ENCODE assay signal across 2 cellular contexts in the genomic region with DNA sequence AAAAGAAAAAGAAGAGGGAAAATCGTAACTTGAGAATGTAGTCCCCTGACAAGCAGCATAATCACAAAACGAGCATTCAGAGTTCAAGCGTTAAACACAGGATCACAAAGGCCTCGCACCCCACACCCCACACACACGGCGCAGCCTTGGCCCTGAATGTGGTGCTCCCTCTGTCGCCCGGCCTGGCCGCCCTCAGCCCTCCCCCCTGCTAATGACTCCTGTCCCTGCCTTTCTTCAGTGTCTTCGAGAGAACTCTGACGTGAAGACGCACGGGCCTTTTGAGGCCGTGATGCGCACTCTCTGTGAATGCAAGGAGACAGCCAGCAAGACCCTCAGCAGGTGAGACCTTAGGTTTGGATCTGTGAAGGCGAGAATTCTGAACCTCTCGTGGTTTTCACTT.
TF ChIP-seq lines count a peak whose summit lies in the region.

No MANE protein-coding gene starts in this region.

TF ChIP-seq in PFSK-1, 5 proteins besides CTCF, POLR2A, EP300 and RAD21:
- TF ChIP-seq, protein P1, sequence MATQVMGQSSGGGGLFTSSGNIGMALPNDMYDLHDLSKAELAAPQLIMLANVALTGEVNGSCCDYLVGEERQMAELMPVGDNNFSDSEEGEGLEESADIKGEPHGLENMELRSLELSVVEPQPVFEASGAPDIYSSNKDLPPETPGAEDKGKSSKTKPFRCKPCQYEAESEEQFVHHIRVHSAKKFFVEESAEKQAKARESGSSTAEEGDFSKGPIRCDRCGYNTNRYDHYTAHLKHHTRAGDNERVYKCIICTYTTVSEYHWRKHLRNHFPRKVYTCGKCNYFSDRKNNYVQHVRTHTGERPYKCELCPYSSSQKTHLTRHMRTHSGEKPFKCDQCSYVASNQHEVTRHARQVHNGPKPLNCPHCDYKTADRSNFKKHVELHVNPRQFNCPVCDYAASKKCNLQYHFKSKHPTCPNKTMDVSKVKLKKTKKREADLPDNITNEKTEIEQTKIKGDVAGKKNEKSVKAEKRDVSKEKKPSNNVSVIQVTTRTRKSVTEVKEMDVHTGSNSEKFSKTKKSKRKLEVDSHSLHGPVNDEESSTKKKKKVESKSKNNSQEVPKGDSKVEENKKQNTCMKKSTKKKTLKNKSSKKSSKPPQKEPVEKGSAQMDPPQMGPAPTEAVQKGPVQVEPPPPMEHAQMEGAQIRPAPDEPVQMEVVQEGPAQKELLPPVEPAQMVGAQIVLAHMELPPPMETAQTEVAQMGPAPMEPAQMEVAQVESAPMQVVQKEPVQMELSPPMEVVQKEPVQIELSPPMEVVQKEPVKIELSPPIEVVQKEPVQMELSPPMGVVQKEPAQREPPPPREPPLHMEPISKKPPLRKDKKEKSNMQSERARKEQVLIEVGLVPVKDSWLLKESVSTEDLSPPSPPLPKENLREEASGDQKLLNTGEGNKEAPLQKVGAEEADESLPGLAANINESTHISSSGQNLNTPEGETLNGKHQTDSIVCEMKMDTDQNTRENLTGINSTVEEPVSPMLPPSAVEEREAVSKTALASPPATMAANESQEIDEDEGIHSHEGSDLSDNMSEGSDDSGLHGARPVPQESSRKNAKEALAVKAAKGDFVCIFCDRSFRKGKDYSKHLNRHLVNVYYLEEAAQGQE (IDR thresholded peaks at IDR 0.05; ENCODE audit: insufficient read depth in 1 of 2, low read depth in 2 of 2, low read length in 2 of 2), result no peak
- peak; percentile 31; the same call in 1 of the 2 replicates for TF ChIP-seq POLR2AphosphoS5 (IDR thresholded peaks at IDR 0.05; ENCODE audit: low read depth, low read length)

TF ChIP-seq in endothelial cell of umbilical vein, 7 proteins besides CTCF, POLR2A, EP300 and RAD21:
- TF ChIP-seq JUN (IDR thresholded peaks at IDR 0.05; ENCODE audit: borderline replicate concordance, insufficient read depth, insufficient read length, low read depth) (no peak), EZH2 (IDR thresholded peaks at IDR 0.05; ENCODE audit: borderline replicate concordance, low read depth, low read length, severe bottlenecking) (no peak), FOS (IDR thresholded peaks at IDR 0.05; ENCODE audit: borderline replicate concordance, insufficient read depth, low read length) (no peak), POLR2AphosphoS5 (IDR thresholded peaks at IDR 0.05; ENCODE audit: insufficient read depth, low read depth, low read length) (no peak), GATA2 (IDR thresholded peaks at IDR 0.05; ENCODE audit: insufficient read depth, insufficient read length, low read depth, low read length) (no peak)
- TF ChIP-seq, protein P2, sequence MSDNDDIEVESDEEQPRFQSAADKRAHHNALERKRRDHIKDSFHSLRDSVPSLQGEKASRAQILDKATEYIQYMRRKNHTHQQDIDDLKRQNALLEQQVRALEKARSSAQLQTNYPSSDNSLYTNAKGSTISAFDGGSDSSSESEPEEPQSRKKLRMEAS (IDR thresholded peaks at IDR 0.05; ENCODE audit: insufficient read depth, insufficient read length), result no peak
